In genomic region chr9:21597284-21597683, GRCh38 we compare ENCODE assay signal across 16 cellular contexts.
A peak's percentile ranks its signal among the peaks of the same experiment; 100 is the strongest.
DNase-seq lines count a peak whose midpoint lies in the region; ATAC-seq, FAIRE-seq and TF ChIP-seq lines count a peak whose summit lies in the region.
"Had no signal": no experiment of that assay in that cellular context is flagged by ENCODE, and none has a peak within 500 bp of the region (broad histone marks: within the 10 kb centered on the region; RNA-seq: fewer than 3 reads in every experiment).

No MANE protein-coding gene starts in this region.

- WGBS in A549 (ENCODE audit: missing lambda C conversion rate): 70% methylated on average over 4 of the region's 4 CpGs

- H3K36me3 ChIP-seq in GM23338 (ENCODE audit: insufficient read depth) (no peaks in the 10 kb centered on the region), osteoblast (ENCODE audit: insufficient read depth, low read length) (no peaks in the 10 kb centered on the region)

- H3K27ac Mint-ChIP-seq in GM23338: no peak overlapping the region
- H3K27ac Mint-ChIP-seq: B cell; CD4-positive, alpha-beta T cell; H9 had no signal

- no peaks in the 10 kb centered on the region for H3K27me3 ChIP-seq in GM23338 (ENCODE audit: insufficient read depth)
- H3K27me3 ChIP-seq in osteoblast (ENCODE audit: insufficient read depth, low read length): no peaks in the 10 kb centered on the region

- H3K79me2 ChIP-seq in GM23338 (replicated peaks; ENCODE audit: insufficient read depth): no peaks in the 10 kb centered on the region
- no peaks in the 10 kb centered on the region for H3K79me2 ChIP-seq in osteoblast (ENCODE audit: insufficient read depth, low read length)

- FAIRE-seq in A549 (lab: Jason Lieb, UNC): no peak
- FAIRE-seq: GM18507, HepG2, HTR-8/SVneo had no signal

- H3K4me2 ChIP-seq in A549: peak overlapping the region; percentile 3; the same call in 1 of the 3 replicates
- H3K4me2 ChIP-seq in GM23338: no peak overlapping the region
- no peak overlapping the region for H3K4me2 ChIP-seq in osteoblast (ENCODE audit: insufficient read depth, low read length)

- H3K4me3 ChIP-seq in A549 (no peak overlapping the region), GM23338 (no peak overlapping the region), astrocyte of the spinal cord (ENCODE audit: low read depth, low read length) (no peak overlapping the region), osteoblast (ENCODE audit: insufficient read depth, low read length) (no peak overlapping the region)

- H2AFZ ChIP-seq in GM23338 (peak overlapping the region; percentile 34; the same call in 1 of the 2 replicates), osteoblast (ENCODE audit: low read length) (peak overlapping the region; percentile 3)

- H3K4me1 ChIP-seq in A549 (peaks cover 40% of the 10 kb centered on the region), GM23338 (ENCODE audit: insufficient read depth) (peaks cover 6% of the 10 kb centered on the region), osteoblast (ENCODE audit: insufficient read depth, low read length) (peaks cover 7% of the 10 kb centered on the region)

- H4K20me1 ChIP-seq in GM23338 (replicated peaks; ENCODE audit: insufficient read depth): no peaks in the 10 kb centered on the region
- no peaks in the 10 kb centered on the region for H4K20me1 ChIP-seq in osteoblast (ENCODE audit: insufficient read depth, low read length)

- no peaks in the 10 kb centered on the region for H3K36me3 Mint-ChIP-seq in GM23338 (ENCODE audit: low read depth)

- no peaks in the 10 kb centered on the region for H3K9me3 Mint-ChIP-seq in GM23338
- H3K9me3 Mint-ChIP-seq: CD4-positive, alpha-beta T cell; H9 had no signal

- POLR2A ChIA-PET in A549 (lab: Yijun Ruan, JAX): no interaction called here

- peaks cover 9% of the 10 kb centered on the region; the same call in 2 of the 3 replicates for H3K4me1 Mint-ChIP-seq in GM23338
- H3K4me1 Mint-ChIP-seq: B cell had no signal

- peaks cover 6% of the 10 kb centered on the region; the same call in 1 of the 2 replicates for H3K9me2 ChIP-seq in GM23338 (ENCODE audit: insufficient read depth)

- in situ Hi-C loops in astrocyte of the spinal cord (cut with HindIII; ENCODE audit: low sequenced_read_pairs): loop anchor here (25.0 kb wide), 1 partner anchor 190 kb away; no protein-coding TSS in a partner anchor
- in situ Hi-C loops in G401 (cut with HindIII; ENCODE audit: low sequenced_read_pairs): no loop called here

- H3K27ac ChIP-seq in A549 (peak overlapping the region; percentile 1 to 72; a peak in 5 of 6 replicates), GM23338 (ENCODE audit: low read depth) (no peak overlapping the region), osteoblast (ENCODE audit: low read depth, low read length) (no peak overlapping the region)

- TF ChIP-seq RAD21 in A549 (conservative IDR thresholded peaks at IDR 0.05 in 1 of 2, IDR thresholded peaks at IDR 0.05 in 1 of 2): no peak

- 0 out of 3 replicates have a peak, but pooled peaks cover 8% of the 10 kb centered on the region for H3K9me3 ChIP-seq in A549
- H3K9me3 ChIP-seq in osteoblast (ENCODE audit: low read depth, low read length): no peaks in the 10 kb centered on the region

- TF ChIP-seq CTCF in A549 (IDR thresholded peaks at IDR 0.05): no peak
- TF ChIP-seq CTCF in GM23338 (conservative IDR thresholded peaks at IDR 0.05; ENCODE audit: low read depth in 2 of 2): no peak
- TF ChIP-seq CTCF in astrocyte of the spinal cord (IDR thresholded peaks at IDR 0.05; ENCODE audit: low read depth, low read length): no peak
- TF ChIP-seq CTCF in osteoblast (IDR thresholded peaks at IDR 0.05; ENCODE audit: extremely low read depth, low read depth, low read length): no peak

- no peaks in the 10 kb centered on the region for H3F3A ChIP-seq in GM23338 (replicated peaks; ENCODE audit: low read depth)

- peak in 1 of 2 experiments; percentile 64; a peak in 3 of 6 replicates for ATAC-seq in A549
- no peak for ATAC-seq in GM23338
- no peak for ATAC-seq in HG03139 (IDR thresholded peaks at IDR 0.05; ENCODE audit: unreplicated experiment)
- ATAC-seq: HepG2 had no signal

- no peak overlapping the region for H3K4me3 Mint-ChIP-seq in GM23338
- H3K4me3 Mint-ChIP-seq: B cell; CD4-positive, alpha-beta T cell; H9 had no signal

- DNase-seq in A549 (ENCODE audit: low read depth in 1 of 2, low spot score in 1 of 2) (no peak), GM23338 (ENCODE audit: low spot score) (no peak), astrocyte of the spinal cord (ENCODE audit: low read depth, low spot score) (peak; percentile 29), osteoblast (ENCODE audit: insufficient read length, low spot score, missing footprints) (no peak), G401 (ENCODE audit: low spot score) (no peak), DMS153 treated with DMSO at 0.1 percent for 48 hours (lab: John Stamatoyannopoulos, UW; ENCODE audit: unreplicated experiment) (no peak)
- DNase-seq: 8988T; C1 segment of cervical spinal cord; CD4-positive, alpha-beta T cell; GOT3; H9 had no signal

- CTCF ChIA-PET in A549 (lab: Yijun Ruan, JAX): no interaction called here

- TF ChIP-seq EP300 in A549 (IDR thresholded peaks at IDR 0.05): no peak

- TF ChIP-seq POLR2A in A549 (IDR thresholded peaks at IDR 0.05; ENCODE audit: low read length): no peak

- peaks cover 3% of the 10 kb centered on the region for H3K27me3 Mint-ChIP-seq in GM23338 (ENCODE audit: insufficient read depth, low read depth, poor library complexity)

TF ChIP-seq in A549, 52 proteins besides CTCF, POLR2A, EP300 and RAD21 (continues in another document):
- TF ChIP-seq HDAC2 (IDR thresholded peaks at IDR 0.05) (no peak), RNF2 (IDR thresholded peaks at IDR 0.05; ENCODE audit: borderline replicate concordance, low read depth) (no peak), BCL3 (IDR thresholded peaks at IDR 0.05) (no peak), FOXS1 (CRISPR knock-in tag; IDR thresholded peaks at IDR 0.05) (no peak)
- TF ChIP-seq, protein P1, sequence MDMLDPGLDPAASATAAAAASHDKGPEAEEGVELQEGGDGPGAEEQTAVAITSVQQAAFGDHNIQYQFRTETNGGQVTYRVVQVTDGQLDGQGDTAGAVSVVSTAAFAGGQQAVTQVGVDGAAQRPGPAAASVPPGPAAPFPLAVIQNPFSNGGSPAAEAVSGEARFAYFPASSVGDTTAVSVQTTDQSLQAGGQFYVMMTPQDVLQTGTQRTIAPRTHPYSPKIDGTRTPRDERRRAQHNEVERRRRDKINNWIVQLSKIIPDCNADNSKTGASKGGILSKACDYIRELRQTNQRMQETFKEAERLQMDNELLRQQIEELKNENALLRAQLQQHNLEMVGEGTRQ (IDR thresholded peaks at IDR 0.05): no peak
- TF ChIP-seq, protein P2, sequence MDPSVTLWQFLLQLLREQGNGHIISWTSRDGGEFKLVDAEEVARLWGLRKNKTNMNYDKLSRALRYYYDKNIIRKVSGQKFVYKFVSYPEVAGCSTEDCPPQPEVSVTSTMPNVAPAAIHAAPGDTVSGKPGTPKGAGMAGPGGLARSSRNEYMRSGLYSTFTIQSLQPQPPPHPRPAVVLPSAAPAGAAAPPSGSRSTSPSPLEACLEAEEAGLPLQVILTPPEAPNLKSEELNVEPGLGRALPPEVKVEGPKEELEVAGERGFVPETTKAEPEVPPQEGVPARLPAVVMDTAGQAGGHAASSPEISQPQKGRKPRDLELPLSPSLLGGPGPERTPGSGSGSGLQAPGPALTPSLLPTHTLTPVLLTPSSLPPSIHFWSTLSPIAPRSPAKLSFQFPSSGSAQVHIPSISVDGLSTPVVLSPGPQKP (IDR thresholded peaks at IDR 0.05; ENCODE audit: low read depth, low read length): no peak

TF ChIP-seq in GM23338, 12 proteins besides CTCF, POLR2A, EP300 and RAD21 (continues in another document):
- TF ChIP-seq ZNF114 (CRISPR knock-in tag; IDR thresholded peaks at IDR 0.05) (no peak), EZH2 (IDR thresholded peaks at IDR 0.05; ENCODE audit: low read depth, unreplicated experiment) (no peak), STAT1 (IDR thresholded peaks at IDR 0.05; ENCODE audit: unreplicated experiment) (no peak), NANOG (IDR thresholded peaks at IDR 0.05; ENCODE audit: borderline replicate concordance) (no peak), ETS1 (IDR thresholded peaks at IDR 0.05) (no peak)
- TF ChIP-seq, protein P3, sequence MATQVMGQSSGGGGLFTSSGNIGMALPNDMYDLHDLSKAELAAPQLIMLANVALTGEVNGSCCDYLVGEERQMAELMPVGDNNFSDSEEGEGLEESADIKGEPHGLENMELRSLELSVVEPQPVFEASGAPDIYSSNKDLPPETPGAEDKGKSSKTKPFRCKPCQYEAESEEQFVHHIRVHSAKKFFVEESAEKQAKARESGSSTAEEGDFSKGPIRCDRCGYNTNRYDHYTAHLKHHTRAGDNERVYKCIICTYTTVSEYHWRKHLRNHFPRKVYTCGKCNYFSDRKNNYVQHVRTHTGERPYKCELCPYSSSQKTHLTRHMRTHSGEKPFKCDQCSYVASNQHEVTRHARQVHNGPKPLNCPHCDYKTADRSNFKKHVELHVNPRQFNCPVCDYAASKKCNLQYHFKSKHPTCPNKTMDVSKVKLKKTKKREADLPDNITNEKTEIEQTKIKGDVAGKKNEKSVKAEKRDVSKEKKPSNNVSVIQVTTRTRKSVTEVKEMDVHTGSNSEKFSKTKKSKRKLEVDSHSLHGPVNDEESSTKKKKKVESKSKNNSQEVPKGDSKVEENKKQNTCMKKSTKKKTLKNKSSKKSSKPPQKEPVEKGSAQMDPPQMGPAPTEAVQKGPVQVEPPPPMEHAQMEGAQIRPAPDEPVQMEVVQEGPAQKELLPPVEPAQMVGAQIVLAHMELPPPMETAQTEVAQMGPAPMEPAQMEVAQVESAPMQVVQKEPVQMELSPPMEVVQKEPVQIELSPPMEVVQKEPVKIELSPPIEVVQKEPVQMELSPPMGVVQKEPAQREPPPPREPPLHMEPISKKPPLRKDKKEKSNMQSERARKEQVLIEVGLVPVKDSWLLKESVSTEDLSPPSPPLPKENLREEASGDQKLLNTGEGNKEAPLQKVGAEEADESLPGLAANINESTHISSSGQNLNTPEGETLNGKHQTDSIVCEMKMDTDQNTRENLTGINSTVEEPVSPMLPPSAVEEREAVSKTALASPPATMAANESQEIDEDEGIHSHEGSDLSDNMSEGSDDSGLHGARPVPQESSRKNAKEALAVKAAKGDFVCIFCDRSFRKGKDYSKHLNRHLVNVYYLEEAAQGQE (IDR thresholded peaks at IDR 0.05; ENCODE audit: unreplicated experiment): no peak

Comparison
In these comparisons a context has a peak if more than half of its experiments do, and no peak if none do; other contexts are left out.
1. H3K27ac ChIP-seq: peak in A549 (2 of 2); none in GM23338 (single experiment) and osteoblast (single experiment).